10 cellular contexts compared by ENCODE assay signal in the genomic region with DNA sequence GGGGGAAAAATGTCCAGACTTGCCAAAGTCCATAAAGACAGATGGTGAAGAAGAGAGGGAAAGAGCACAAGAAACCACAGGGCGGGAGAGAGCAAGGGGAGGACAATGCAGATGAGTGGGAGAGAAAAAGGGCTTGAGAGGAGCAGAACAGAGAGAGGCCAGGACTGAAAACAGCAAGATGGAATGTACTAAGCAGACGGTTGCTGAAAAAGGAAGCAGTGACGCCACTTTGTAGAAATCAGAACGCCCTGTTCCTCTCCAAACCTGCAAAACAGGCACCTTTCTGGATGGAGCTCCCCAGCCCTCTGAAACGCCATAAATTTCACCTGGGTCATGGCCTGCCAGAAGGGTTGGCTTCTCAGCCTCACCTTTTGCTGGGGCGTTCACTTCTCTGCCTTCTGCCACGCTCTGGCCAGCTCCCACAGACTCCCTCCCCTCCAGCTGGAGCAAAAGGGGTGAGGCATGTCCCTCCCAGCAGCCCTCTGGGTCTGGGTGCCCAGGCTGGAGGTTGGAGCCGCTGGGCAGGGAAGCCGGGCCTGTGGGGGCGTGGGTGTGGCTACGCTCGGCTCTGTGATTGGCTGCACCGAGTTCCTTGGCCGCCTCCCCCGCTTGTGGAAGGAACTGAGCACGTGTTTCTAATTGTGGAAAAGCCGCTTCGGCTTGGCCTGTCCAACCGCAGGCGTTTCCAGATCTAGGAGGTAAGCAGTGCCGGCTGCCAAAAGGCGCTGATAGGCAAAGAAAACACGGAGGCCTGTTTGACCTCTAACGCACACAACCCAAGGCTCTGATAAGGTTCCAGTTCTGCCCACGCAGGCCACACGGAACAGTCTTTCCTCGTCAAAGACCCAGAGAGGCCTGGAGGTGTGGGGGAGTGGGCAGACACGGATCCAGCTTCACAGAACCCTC. TPM values are rescaled to one million over a fixed set of nuclear protein-coding genes. Genes with fewer than 3 reads are reported as not detected.
DNase-seq lines count a peak whose midpoint lies in the region; ATAC-seq and TF ChIP-seq lines count a peak whose summit lies in the region.
"Had no signal": no experiment of that assay in that cellular context is flagged by ENCODE, and none has a peak within 500 bp of the region (broad histone marks: within the 10 kb centered on the region; RNA-seq: fewer than 3 reads in every experiment).

No MANE protein-coding gene starts in this region.

- H3K36me3 Mint-ChIP-seq in glutamatergic neuron (ENCODE audit: unreplicated experiment) = no peaks in the 10 kb centered on the region

- H3K4me1 Mint-ChIP-seq in glutamatergic neuron (ENCODE audit: low read depth, unreplicated experiment) = peaks cover 4% of the 10 kb centered on the region

- peak overlapping the region; percentile 21 for H3K4me3 Mint-ChIP-seq in glutamatergic neuron (ENCODE audit: unreplicated experiment)
- H3K4me3 Mint-ChIP-seq: neural crest cell had no signal

- H3K27me3 Mint-ChIP-seq in glutamatergic neuron (ENCODE audit: unreplicated experiment) = no peaks in the 10 kb centered on the region

- no peaks in the 10 kb centered on the region for H3K9me3 Mint-ChIP-seq in glutamatergic neuron (ENCODE audit: unreplicated experiment)
- H3K9me3 Mint-ChIP-seq: neural crest cell had no signal

- intact Hi-C loops in psoas muscle (cut with DNase I) = loop anchor here in 1 of 2 donors (2.0 kb wide), 1 partner anchor 29 kb away; the partner anchor contains the start of gene SLC7A8

- peaks cover 0 to 19% of the 10 kb centered on the region in 2 donors for H3K36me3 ChIP-seq in psoas muscle (ENCODE audit: insufficient read depth in 1 of 2, low read depth in 1 of 2)

- ATAC-seq in psoas muscle (peak; percentile 82 to 92 (median 88)), GM21515 (IDR thresholded peaks at IDR 0.05; ENCODE audit: unreplicated experiment) (no peak), GM18907 (IDR thresholded peaks at IDR 0.05; ENCODE audit: unreplicated experiment) (no peak)
- ATAC-seq: Panc1 had no signal

- peak overlapping the region; percentile 96 for H3K27ac ChIP-seq in psoas muscle

- H3K4me3 ChIP-seq in psoas muscle = peak overlapping the region; percentile 68

- no peak for TF ChIP-seq CTCF in glutamatergic neuron (IDR thresholded peaks at IDR 0.05; ENCODE audit: partially characterized antibody, unreplicated experiment)
- no peak for TF ChIP-seq CTCF in psoas muscle (IDR thresholded peaks at IDR 0.05)

- no peaks in the 10 kb centered on the region for H3K9me3 ChIP-seq in psoas muscle

- DNase-seq in HK-2 (ENCODE audit: unreplicated experiment) (peak; percentile 26), UCSD-AML1 (lab: John Stamatoyannopoulos, UW; ENCODE audit: unreplicated experiment) (peak; percentile 59), glutamatergic neuron (no peak), psoas muscle (peak; percentile 94 to 98), NCI-H1105 (lab: John Stamatoyannopoulos, UW) (no peak), NCI-H2029 (lab: John Stamatoyannopoulos, UW) (no peak)

- 9 to 20% (median 11%) methylated on average over 28 of the region's 28 CpGs for WGBS in psoas muscle, 3 donors

- peak overlapping the region; percentile 71 for H3K27ac Mint-ChIP-seq in glutamatergic neuron (ENCODE audit: unreplicated experiment)

- H3K4me1 ChIP-seq in psoas muscle = peaks cover 59% of the 10 kb centered on the region

- no peaks in the 10 kb centered on the region for H3K27me3 ChIP-seq in psoas muscle (ENCODE audit: insufficient read depth in 3 of 3, low read length in 2 of 3)

RNA-seq across cellular contexts. Expression of gene SLC7A8, which starts 29.3 kb away (rescaled TPM):
- total RNA-seq in glutamatergic neuron (ENCODE audit: unreplicated experiment) (7.9 TPM), psoas muscle (10 to 100 TPM in 3 of 4 donors, 1 to 10 TPM in 1; 7.5 to 43.0 (median 24.1) TPM)
- polyA plus RNA-seq in psoas muscle = 10 to 100 TPM; 10.4 to 72.6 (median 44.2) TPM

RNA-seq across cellular contexts. Expression of gene CEBPE, which starts 35.1 kb away (rescaled TPM):
- not detected for total RNA-seq in glutamatergic neuron (ENCODE audit: unreplicated experiment)
- total RNA-seq in psoas muscle = under 1 TPM in 2 of 4 donors, not detected in 2; 0.17 to 0.22 TPM
- under 1 TPM in 2 of 3 donors, not detected in 1; 0.03 to 0.19 TPM for polyA plus RNA-seq in psoas muscle
- total RNA-seq: neural crest cell had no signal

RNA-seq across cellular contexts. Expression of gene CIROP, which starts 49.4 kb away (rescaled TPM):
- total RNA-seq in glutamatergic neuron (ENCODE audit: unreplicated experiment) (not detected), psoas muscle (not detected)
- under 1 TPM in 1 of 3 donors, not detected in 2; 0.03 TPM for polyA plus RNA-seq in psoas muscle
- total RNA-seq: neural crest cell had no signal

RNA-seq across cellular contexts. Expression of gene C14orf119, which starts 58.8 kb away (rescaled TPM):
- total RNA-seq in glutamatergic neuron (ENCODE audit: unreplicated experiment) = 40.3 TPM
- 10 to 100 TPM; 24.2 to 31.3 (median 27.0) TPM for total RNA-seq in psoas muscle
- polyA plus RNA-seq in psoas muscle = 10 to 100 TPM; 23.2 to 65.3 (median 47.1) TPM

RNA-seq across cellular contexts. Expression of gene ACIN1, which starts 59.2 kb away (rescaled TPM):
- 341 TPM for total RNA-seq in glutamatergic neuron (ENCODE audit: unreplicated experiment)
- total RNA-seq in psoas muscle = 10 to 100 TPM; 75.3 to 83.2 (median 82.2) TPM
- polyA plus RNA-seq in psoas muscle = 10 to 100 TPM; 45.2 to 57.6 (median 53.5) TPM

Comparison
In these comparisons a context has a peak if more than half of its experiments do, and no peak if none do; other contexts are left out.
1. DNase-seq: peak in HK-2 (single experiment), UCSD-AML1 (single experiment) and psoas muscle (2 of 2); none in glutamatergic neuron (single experiment), NCI-H1105 (single experiment) and NCI-H2029 (single experiment).
2. ATAC-seq: peak in psoas muscle (4 of 4); none in GM21515 (single experiment) and GM18907 (single experiment).